In genomic region chr3:101940521-101940992, GRCh38 we compare ENCODE assay signal across 8 cellular contexts.
DNase-seq lines count a peak whose midpoint lies in the region; ATAC-seq and TF ChIP-seq lines count a peak whose summit lies in the region.

No MANE protein-coding gene starts in this region.

- H3K27ac ChIP-seq in left lung (peak overlapping the region; percentile 50 to 71), transverse colon (no peak overlapping the region)

- peak; percentile 99 for DNase-seq in ELR (ENCODE audit: low read depth)
- peak; percentile 79 for DNase-seq in NB4 (ENCODE audit: low read depth)
- peak; percentile 88 for DNase-seq in astrocyte of the hippocampus (ENCODE audit: low read depth, low spot score)
- DNase-seq in left lung = peak; percentile 57 to 78
- no peak for DNase-seq in stimulated activated naive CD4-positive, alpha-beta T cell treated with Interleukin-2 at 50 U/mL for 16 hours (lab: John Stamatoyannopoulos, UW)
- no peak for DNase-seq in NCI-H446 (lab: John Stamatoyannopoulos, UW)
- no peak for DNase-seq in transverse colon

- TF ChIP-seq EP300 in transverse colon (IDR thresholded peaks at IDR 0.05; ENCODE audit: low read depth) = no peak

- H3K36me3 ChIP-seq in left lung = no peaks in the 10 kb centered on the region
- no peaks in the 10 kb centered on the region for H3K36me3 ChIP-seq in transverse colon

- H3K4me3 ChIP-seq in NB4 (ENCODE audit: low read depth, low read length) (no peak overlapping the region), left lung (no peak overlapping the region), transverse colon (no peak overlapping the region)

- TF ChIP-seq POLR2A in NB4 (IDR thresholded peaks at IDR 0.05; ENCODE audit: extremely low read depth, insufficient read length) (no peak), transverse colon (IDR thresholded peaks at IDR 0.05) (no peak)

- in situ Hi-C loops in transverse colon (cut with MboI; ENCODE audit: low pct_ligation_motif_present in 1 of 4, low pct_unique_long_range_greater_than_20kb in 1 of 4, low sequenced_read_pairs in 3 of 4) = no loop called here

- intact Hi-C loops in left lung (cut with DNase I) = no loop called here
- intact Hi-C loops in transverse colon (cut with DNase I; ENCODE audit: low total_unique reads) = no loop called here

- WGBS in transverse colon (ENCODE audit: low coverage in 1 of 2), 2 donors = 61 to 66% methylated on average over 3 to 7 of the region's 7 CpGs

- H3K9me3 ChIP-seq in left lung (no peaks in the 10 kb centered on the region), transverse colon (no peaks in the 10 kb centered on the region)

- H3K27me3 ChIP-seq in left lung (no peaks in the 10 kb centered on the region), transverse colon (no peaks in the 10 kb centered on the region)

- H3K4me1 ChIP-seq in left lung (peaks cover 6 to 66% of the 10 kb centered on the region in 2 donors), transverse colon (peaks cover 0 to 26% (median 7%) of the 10 kb centered on the region in 4 donors)

- ATAC-seq in left lung (peak; percentile 70), HG03280 (IDR thresholded peaks at IDR 0.05; ENCODE audit: unreplicated experiment) (no peak)

- TF ChIP-seq CTCF in NB4 (IDR thresholded peaks at IDR 0.05; ENCODE audit: low read depth, low read length) = no peak
- TF ChIP-seq CTCF in left lung (IDR thresholded peaks at IDR 0.05) = no peak
- TF ChIP-seq CTCF in transverse colon (IDR thresholded peaks at IDR 0.05) = no peak

Comparison
In these comparisons a context has a peak if more than half of its experiments do, and no peak if none do; other contexts are left out.
1. DNase-seq: peak in ELR (single experiment), NB4 (single experiment), astrocyte of the hippocampus (single experiment) and left lung (2 of 2); none in stimulated activated naive CD4-positive, alpha-beta T cell treated with Interleukin-2 at 50 U/mL for 16 hours (single experiment), NCI-H446 (0 of 2) and transverse colon (single experiment).
2. H3K27ac ChIP-seq: peak in left lung (2 of 2); none in transverse colon (0 of 4).